3 cellular contexts compared by ENCODE assay signal in the genomic region with DNA sequence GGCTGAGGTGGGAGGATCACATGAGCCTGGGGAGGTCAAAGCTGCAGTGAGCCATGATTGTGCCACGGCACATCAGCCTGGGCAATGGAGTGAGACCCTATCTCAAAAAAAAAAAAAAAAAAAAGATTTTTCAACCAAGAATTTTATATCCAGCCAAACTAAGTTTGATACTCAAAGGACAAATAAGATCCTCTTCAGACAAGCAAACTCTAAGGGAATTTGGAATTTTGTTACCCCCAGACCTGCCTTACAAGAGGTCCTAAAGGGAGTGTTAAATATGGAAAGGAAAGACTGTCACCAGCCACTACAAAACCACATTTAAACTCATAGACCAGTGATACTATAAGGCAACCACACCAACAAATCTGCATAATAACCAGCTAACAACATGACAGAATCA.
A peak's percentile ranks its signal among the peaks of the same experiment; 100 is the strongest.
TF ChIP-seq lines count a peak whose summit lies in the region.

No MANE protein-coding gene starts in this region.

TF ChIP-seq in HepG2, 621 proteins besides CTCF, POLR2A, EP300 and RAD21:
- TF ChIP-seq, protein P1, sequence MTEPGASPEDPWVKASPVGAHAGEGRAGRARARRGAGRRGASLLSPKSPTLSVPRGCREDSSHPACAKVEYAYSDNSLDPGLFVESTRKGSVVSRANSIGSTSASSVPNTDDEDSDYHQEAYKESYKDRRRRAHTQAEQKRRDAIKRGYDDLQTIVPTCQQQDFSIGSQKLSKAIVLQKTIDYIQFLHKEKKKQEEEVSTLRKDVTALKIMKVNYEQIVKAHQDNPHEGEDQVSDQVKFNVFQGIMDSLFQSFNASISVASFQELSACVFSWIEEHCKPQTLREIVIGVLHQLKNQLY (CRISPR knock-in tag; IDR thresholded peaks at IDR 0.05): no peak
- no peak for TF ChIP-seq FOXA1 (IDR thresholded peaks at IDR 0.05)
- TF ChIP-seq FOXA1 (CRISPR knock-in tag; IDR thresholded peaks at IDR 0.05): no peak
- no peak for TF ChIP-seq ZBTB3 (CRISPR knock-in tag; IDR thresholded peaks at IDR 0.05; ENCODE audit: borderline replicate concordance, low read depth)
- no peak for TF ChIP-seq JUNB (CRISPR knock-in tag; IDR thresholded peaks at IDR 0.05; ENCODE audit: borderline replicate concordance)
- TF ChIP-seq, protein P2, sequence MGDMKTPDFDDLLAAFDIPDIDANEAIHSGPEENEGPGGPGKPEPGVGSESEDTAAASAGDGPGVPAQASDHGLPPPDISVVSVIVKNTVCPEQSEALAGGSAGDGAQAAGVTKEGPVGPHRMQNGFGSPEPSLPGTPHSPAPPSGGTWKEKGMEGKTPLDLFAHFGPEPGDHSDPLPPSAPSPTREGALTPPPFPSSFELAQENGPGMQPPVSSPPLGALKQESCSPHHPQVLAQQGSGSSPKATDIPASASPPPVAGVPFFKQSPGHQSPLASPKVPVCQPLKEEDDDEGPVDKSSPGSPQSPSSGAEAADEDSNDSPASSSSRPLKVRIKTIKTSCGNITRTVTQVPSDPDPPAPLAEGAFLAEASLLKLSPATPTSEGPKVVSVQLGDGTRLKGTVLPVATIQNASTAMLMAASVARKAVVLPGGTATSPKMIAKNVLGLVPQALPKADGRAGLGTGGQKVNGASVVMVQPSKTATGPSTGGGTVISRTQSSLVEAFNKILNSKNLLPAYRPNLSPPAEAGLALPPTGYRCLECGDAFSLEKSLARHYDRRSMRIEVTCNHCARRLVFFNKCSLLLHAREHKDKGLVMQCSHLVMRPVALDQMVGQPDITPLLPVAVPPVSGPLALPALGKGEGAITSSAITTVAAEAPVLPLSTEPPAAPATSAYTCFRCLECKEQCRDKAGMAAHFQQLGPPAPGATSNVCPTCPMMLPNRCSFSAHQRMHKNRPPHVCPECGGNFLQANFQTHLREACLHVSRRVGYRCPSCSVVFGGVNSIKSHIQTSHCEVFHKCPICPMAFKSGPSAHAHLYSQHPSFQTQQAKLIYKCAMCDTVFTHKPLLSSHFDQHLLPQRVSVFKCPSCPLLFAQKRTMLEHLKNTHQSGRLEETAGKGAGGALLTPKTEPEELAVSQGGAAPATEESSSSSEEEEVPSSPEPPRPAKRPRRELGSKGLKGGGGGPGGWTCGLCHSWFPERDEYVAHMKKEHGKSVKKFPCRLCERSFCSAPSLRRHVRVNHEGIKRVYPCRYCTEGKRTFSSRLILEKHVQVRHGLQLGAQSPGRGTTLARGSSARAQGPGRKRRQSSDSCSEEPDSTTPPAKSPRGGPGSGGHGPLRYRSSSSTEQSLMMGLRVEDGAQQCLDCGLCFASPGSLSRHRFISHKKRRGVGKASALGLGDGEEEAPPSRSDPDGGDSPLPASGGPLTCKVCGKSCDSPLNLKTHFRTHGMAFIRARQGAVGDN (CRISPR knock-in tag; IDR thresholded peaks at IDR 0.05): no peak
- TF ChIP-seq HNRNPL (IDR thresholded peaks at IDR 0.05; ENCODE audit: low read depth, low read length): no peak
- TF ChIP-seq ZFP1 (CRISPR knock-in tag; IDR thresholded peaks at IDR 0.05): peak; percentile 91; the same call in 1 of the 2 replicates

TF ChIP-seq in HEK293, 187 proteins besides CTCF, POLR2A, EP300 and RAD21:
- TF ChIP-seq TRIM28 (IDR thresholded peaks at IDR 0.05; ENCODE audit: borderline replicate concordance, low read length) (peak; percentile 73; the same call in 1 of the 2 replicates), SETDB1 (IDR thresholded peaks at IDR 0.05; ENCODE audit: insufficient read length, low read length) (no peak)
TF ChIP-seq in HEK293: peak in this region for 1.

TF ChIP-seq in K562, 482 proteins besides CTCF, POLR2A, EP300 and RAD21:
- peak; percentile 29; the same call in 1 of the 2 replicates for TF ChIP-seq ZFP1 (CRISPR knock-in tag; IDR thresholded peaks at IDR 0.05)
- TF ChIP-seq, protein P3, sequence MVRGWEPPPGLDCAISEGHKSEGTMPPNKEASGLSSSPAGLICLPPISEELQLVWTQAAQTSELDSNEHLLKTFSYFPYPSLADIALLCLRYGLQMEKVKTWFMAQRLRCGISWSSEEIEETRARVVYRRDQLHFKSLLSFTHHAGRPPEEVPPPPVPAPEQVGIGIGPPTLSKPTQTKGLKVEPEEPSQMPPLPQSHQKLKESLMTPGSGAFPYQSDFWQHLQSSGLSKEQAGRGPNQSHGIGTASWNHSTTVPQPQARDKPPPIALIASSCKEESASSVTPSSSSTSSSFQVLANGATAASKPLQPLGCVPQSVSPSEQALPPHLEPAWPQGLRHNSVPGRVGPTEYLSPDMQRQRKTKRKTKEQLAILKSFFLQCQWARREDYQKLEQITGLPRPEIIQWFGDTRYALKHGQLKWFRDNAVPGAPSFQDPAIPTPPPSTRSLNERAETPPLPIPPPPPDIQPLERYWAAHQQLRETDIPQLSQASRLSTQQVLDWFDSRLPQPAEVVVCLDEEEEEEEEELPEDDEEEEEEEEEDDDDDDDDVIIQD (CRISPR knock-in tag; IDR thresholded peaks at IDR 0.05): no peak
